In the genomic region with DNA sequence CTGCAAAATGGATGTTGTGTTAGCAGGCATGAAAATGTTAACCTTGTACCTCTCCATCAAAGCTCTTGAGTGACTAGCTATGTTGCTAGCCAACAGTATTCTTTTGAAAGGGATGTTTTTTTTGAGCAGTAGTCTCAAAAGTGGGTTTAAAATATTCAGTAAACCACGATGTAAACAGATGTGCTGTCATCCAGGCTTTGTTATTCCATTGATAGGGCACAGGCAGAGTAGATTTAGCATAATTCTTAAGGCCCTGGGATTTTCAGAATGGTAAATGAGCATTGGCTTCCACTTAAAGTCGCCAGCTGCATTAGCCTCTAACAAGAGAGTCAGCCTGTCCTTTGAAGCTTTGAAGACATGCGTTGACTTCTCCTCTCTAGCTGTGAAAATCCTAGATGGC, we compare ENCODE assay signal across 29 cellular contexts. TPM values are rescaled to one million over a fixed set of nuclear protein-coding genes. Genes with fewer than 3 reads are reported as not detected.
A peak's percentile ranks its signal among the peaks of the same experiment; 100 is the strongest.
DNase-seq lines count a peak whose midpoint lies in the region; ATAC-seq, FAIRE-seq and TF ChIP-seq lines count a peak whose summit lies in the region.
"Had no signal": no experiment of that assay in that cellular context is flagged by ENCODE, and none has a peak within 500 bp of the region (broad histone marks: within the 10 kb centered on the region; RNA-seq: fewer than 3 reads in every experiment).

No MANE protein-coding gene starts in this region.

- H2AK5ac ChIP-seq in mesenchymal stem cell (ENCODE audit: low read length, severe bottlenecking), result no peak overlapping the region

- no peaks in the 10 kb centered on the region for H3K9me3 ChIP-seq in mammary epithelial cell (replicated peaks; ENCODE audit: insufficient read depth, low read length)
- no peaks in the 10 kb centered on the region; the same call in 2 of the 3 replicates for H3K9me3 ChIP-seq in GM12878 (replicated peaks; ENCODE audit: control insufficient read depth, insufficient read depth, low read length)
- H3K9me3 ChIP-seq in mesenchymal stem cell (ENCODE audit: control insufficient read depth, low read length), result no peaks in the 10 kb centered on the region
- H3K9me3 ChIP-seq in thoracic aorta, result no peaks in the 10 kb centered on the region
- H3K9me3 ChIP-seq: MG63 had no signal

- no peak overlapping the region for H3K14ac ChIP-seq in mesenchymal stem cell (ENCODE audit: low read length in 2 of 2)

- H2BK12ac ChIP-seq in mesenchymal stem cell (ENCODE audit: low read length in 2 of 2), result no peak overlapping the region

- H4K91ac ChIP-seq in mesenchymal stem cell (ENCODE audit: low read length), result no peak overlapping the region

- no peak overlapping the region for H3K18ac ChIP-seq in mesenchymal stem cell (ENCODE audit: low read depth in 1 of 2, low read length in 2 of 2)

- H2BK5ac ChIP-seq in mesenchymal stem cell (ENCODE audit: low read depth, low read length, poor library complexity, severe bottlenecking), result no peak overlapping the region

- DNase-seq in MCF 10A (ENCODE audit: unreplicated experiment) (no peak), mammary epithelial cell (no peak), GM12878 (ENCODE audit: low read depth, low spot score) (no peak), mesenchymal stem cell (peak; percentile 52), thoracic aorta (ENCODE audit: low spot score) (no peak), GM03348 (ENCODE audit: low spot score) (no peak)
- DNase-seq: CD8-positive, alpha-beta T cell; DMS 273 treated with DMSO at 0.1 percent for 48 hours; DMS79; EL; GDM1; Karpas-422; MG63; NCI-H1105 treated with DMSO at 0.1 percent for 48 hours; NCI-H146; NCI-H1930; NCI-H446; NCI-H524 treated with DMSO at 0.1 percent for 48 hours; NCI-H774; SIG-M5; SW 1271 had no signal

- H2AFZ ChIP-seq in mammary epithelial cell (ENCODE audit: low read depth, low read length) (no peak overlapping the region), GM12878 (ENCODE audit: control insufficient read depth, low read depth, low read length) (no peak overlapping the region), mesenchymal stem cell (ENCODE audit: low read depth, low read length) (no peak overlapping the region)

- no peak for TF ChIP-seq RAD21 in GM12878 (IDR thresholded peaks at IDR 0.05; ENCODE audit: insufficient read depth, low read depth, low read length)

- POLR2A ChIA-PET in MCF 10A (lab: Yijun Ruan, JAX) (no interaction called here), GM12878 (lab: Charles Lee) (no interaction called here)

- no peaks in the 10 kb centered on the region for H4K20me1 ChIP-seq in mammary epithelial cell (ENCODE audit: insufficient read depth, low read length)
- H4K20me1 ChIP-seq in GM12878 (ENCODE audit: control insufficient read depth, insufficient read depth), result no peaks in the 10 kb centered on the region

- no peak for TF ChIP-seq EP300 in GM12878 (IDR thresholded peaks at IDR 0.05; ENCODE audit: borderline replicate concordance in 1 of 2, control insufficient read depth in 1 of 2, low read depth in 2 of 2, low read length in 2 of 2)

- intact Hi-C loops in MCF 10A (cut with micrococcal nuclease) (no loop called here), mammary epithelial cell (cut with micrococcal nuclease) (no loop called here), GM12878 (cut with micrococcal nuclease; ENCODE audit: unreplicated experiment) (no loop called here)

- peaks cover 24% of the 10 kb centered on the region for H3K36me3 Mint-ChIP-seq in MCF 10A (ENCODE audit: insufficient read depth, unreplicated experiment)
- H3K36me3 Mint-ChIP-seq: CD8-positive, alpha-beta T cell had no signal

- ATAC-seq in GM12878 (no peak), thoracic aorta (ENCODE audit: insufficient number of reproducible peaks, low FRiP score, low read depth) (no peak), GM21423 (IDR thresholded peaks at IDR 0.05; ENCODE audit: unreplicated experiment) (no peak), HG03108 (IDR thresholded peaks at IDR 0.05; ENCODE audit: unreplicated experiment) (no peak)
- ATAC-seq: CD8-positive, alpha-beta T cell had no signal

- H3K9me3 Mint-ChIP-seq in MCF 10A (ENCODE audit: unreplicated experiment), result no peaks in the 10 kb centered on the region
- H3K9me3 Mint-ChIP-seq: CD8-positive, alpha-beta T cell had no signal

- H2BK15ac ChIP-seq in mesenchymal stem cell (ENCODE audit: low read depth, poor library complexity, severe bottlenecking), result no peak overlapping the region

- H3K27ac ChIP-seq in mammary epithelial cell (ENCODE audit: insufficient read depth, low read depth, low read length) (no peak overlapping the region), GM12878 (ENCODE audit: control insufficient read depth, insufficient read depth) (no peak overlapping the region), mesenchymal stem cell (ENCODE audit: low read length, poor library complexity, severe bottlenecking) (peak overlapping the region; percentile 80), thoracic aorta (peak overlapping the region; percentile 58 to 69)
- H3K27ac ChIP-seq: 22Rv1, C4-2B, SK-N-MC had no signal

- H3K79me2 ChIP-seq in mammary epithelial cell (ENCODE audit: insufficient read depth, low read length) (peaks cover 28% of the 10 kb centered on the region), GM12878 (ENCODE audit: control insufficient read depth, insufficient read depth, low read length) (no peaks in the 10 kb centered on the region)

- no peak overlapping the region for H3K4me2 ChIP-seq in mammary epithelial cell (ENCODE audit: insufficient read depth, low read depth, low read length)
- H3K4me2 ChIP-seq in GM12878 (ENCODE audit: control insufficient read depth, insufficient read depth), result no peak overlapping the region
- H3K4me2 ChIP-seq in mesenchymal stem cell (ENCODE audit: low read length, poor library complexity, severe bottlenecking), result no peak overlapping the region

- in situ Hi-C loops in mammary epithelial cell (cut with MboI; ENCODE audit: low sequenced_read_pairs in 2 of 2) (no loop called here), GM12878 (cut with MboI) (no loop called here)

- H3K4me1 ChIP-seq in mammary epithelial cell (ENCODE audit: insufficient read depth, low read length) (no peaks in the 10 kb centered on the region), GM12878 (ENCODE audit: control insufficient read depth, insufficient read depth, low read length) (0 out of 2 replicates have a peak, but pooled peaks cover 2% of the 10 kb centered on the region), mesenchymal stem cell (ENCODE audit: control insufficient read depth, insufficient read depth, low read depth, low read length) (peaks cover 10% of the 10 kb centered on the region), thoracic aorta (ENCODE audit: control insufficient read depth in 1 of 2, low read depth in 2 of 2) (peaks cover 30 to 66% of the 10 kb centered on the region in 2 donors)

- BruUV-seq in MCF 10A (replicated peaks; lab: Mats Ljungman, UMichigan), result no TSS peak
- BruUV-seq in mammary epithelial cell (replicated peaks; lab: Mats Ljungman, UMichigan), result no TSS peak
- no TSS peak for BruUV-seq in GM12878 (replicated peaks; lab: Mats Ljungman, UMichigan)

- no peaks in the 10 kb centered on the region for H3K27me3 Mint-ChIP-seq in MCF 10A (ENCODE audit: insufficient read depth, unreplicated experiment)

- TF ChIP-seq POLR2A in GM12878 (IDR thresholded peaks at IDR 0.05; ENCODE audit: low read depth, low read length), result no peak

- no peak overlapping the region for H2BK120ac ChIP-seq in mesenchymal stem cell (ENCODE audit: low read depth, low read length)

- H3K27me3 ChIP-seq in mammary epithelial cell (ENCODE audit: insufficient read depth, low read length) (no peaks in the 10 kb centered on the region), GM12878 (replicated peaks in 1 of 2; ENCODE audit: control insufficient read depth in 2 of 2, insufficient read depth in 2 of 2, low read length in 1 of 2) (no peaks in the 10 kb centered on the region; a peak in 2 of 4 replicates), mesenchymal stem cell (ENCODE audit: control insufficient read depth in 1 of 2, insufficient read depth in 1 of 2, low read length in 2 of 2) (no peaks in the 10 kb centered on the region), thoracic aorta (replicated peaks; ENCODE audit: insufficient read depth) (no peaks in the 10 kb centered on the region)
- H3K27me3 ChIP-seq: MG63 had no signal

- no peak overlapping the region for H3K4ac ChIP-seq in mesenchymal stem cell (ENCODE audit: low read depth in 1 of 2, low read length in 2 of 2)

- TF ChIP-seq CTCF in MCF 10A (IDR thresholded peaks at IDR 0.05; ENCODE audit: unreplicated experiment) (no peak), mammary epithelial cell (conservative IDR thresholded peaks at IDR 0.05 in 1 of 2, IDR thresholded peaks at IDR 0.05 in 1 of 2; ENCODE audit: extremely low read depth in 1 of 2, insufficient read depth in 1 of 2, low read depth in 1 of 2, low read length in 2 of 2) (no peak), GM12878 (IDR thresholded peaks at IDR 0.05 in 2 of 3, conservative IDR thresholded peaks at IDR 0.05 in 1 of 3; ENCODE audit: control insufficient read depth in 2 of 3, extremely low read depth in 1 of 3, insufficient read depth in 1 of 3, low read depth in 3 of 3, low read length in 3 of 3) (no peak), thoracic aorta (IDR thresholded peaks at IDR 0.05) (no peak)

- peaks cover 15% of the 10 kb centered on the region for H3K4me1 Mint-ChIP-seq in MCF 10A (ENCODE audit: insufficient read depth, unreplicated experiment)
- H3K4me1 Mint-ChIP-seq: B cell had no signal

- SMC1A ChIA-PET in GM12878 (lab: Charles Lee; ENCODE audit: uncharacterized antibody, unreplicated experiment), result interaction anchor here (0.9 to 1.8 kb wide), 3 partner anchors 12 to 68 kb away, joined by 3 to 4 read pairs (median 4); no protein-coding TSS in a partner anchor

- peak overlapping the region; percentile 61 for H3K27ac Mint-ChIP-seq in MCF 10A (ENCODE audit: low read depth, unreplicated experiment)
- H3K27ac Mint-ChIP-seq: B cell; CD8-positive, alpha-beta T cell had no signal

- no peak overlapping the region for H3K4me3 ChIP-seq in mammary epithelial cell (replicated peaks in 1 of 3; ENCODE audit: insufficient read depth in 1 of 3, low read depth in 2 of 3, low read length in 3 of 3)
- H3K4me3 ChIP-seq in GM12878, result no peak overlapping the region
- no peak overlapping the region for H3K4me3 ChIP-seq in mesenchymal stem cell (ENCODE audit: insufficient read depth in 1 of 2, low read depth in 1 of 2, low read length in 2 of 2)
- no peak overlapping the region for H3K4me3 ChIP-seq in thoracic aorta
- H3K4me3 ChIP-seq: MG63, SK-N-MC had no signal

- no peak overlapping the region for H3K9ac ChIP-seq in mammary epithelial cell (ENCODE audit: insufficient read depth, low read length)
- no peak overlapping the region for H3K9ac ChIP-seq in GM12878 (ENCODE audit: control insufficient read depth, insufficient read depth, low read length)
- H3K9ac ChIP-seq in mesenchymal stem cell (ENCODE audit: low read length), result no peak overlapping the region

- RAD21 ChIA-PET in GM12878 (lab: Charles Lee; ENCODE audit: unreplicated experiment), result no interaction called here

- FAIRE-seq in GM12878 (lab: Jason Lieb, UNC), result peak; percentile 7
- FAIRE-seq: GM18507, H54 had no signal

- H3K36me3 ChIP-seq in mammary epithelial cell (ENCODE audit: insufficient read depth, low read length) (peaks cover 1% of the 10 kb centered on the region), GM12878 (ENCODE audit: control insufficient read depth in 2 of 2, insufficient read depth in 2 of 2, low read length in 1 of 2) (no peaks in the 10 kb centered on the region), mesenchymal stem cell (ENCODE audit: control insufficient read depth in 1 of 2, insufficient read depth in 2 of 2, low read depth in 1 of 2, low read length in 2 of 2) (peaks cover 13 to 25% of the 10 kb centered on the region in 2 experiments), thoracic aorta (no peaks in the 10 kb centered on the region)

- dilution Hi-C loops in mammary epithelial cell (cut with HindIII; ENCODE audit: low sequenced_read_pairs), result no loop called here

- H3K79me1 ChIP-seq in mesenchymal stem cell (replicated peaks; ENCODE audit: low read length, poor library complexity, severe bottlenecking), result peaks cover 9% of the 10 kb centered on the region

- H3K23ac ChIP-seq in mesenchymal stem cell (ENCODE audit: low read length in 2 of 2), result no peak overlapping the region

- CTCF ChIA-PET in MCF 10A (lab: Yijun Ruan, JAX), result interaction anchor here (0.6 to 2.0 kb wide), 5 partner anchors 9 to 81 kb away, joined by 3 to 4 read pairs (median 3); no protein-coding TSS in a partner anchor
- CTCF ChIA-PET in mammary epithelial cell (lab: Charles Lee; ENCODE audit: low non-redundant PET), result no interaction called here
- CTCF ChIA-PET in GM12878 (lab: Yijun Ruan, JAX), result interaction anchor here (0.6 to 0.9 kb wide), 2 partner anchors 89 to 1626 kb away, joined by 3 read pairs; no protein-coding TSS in a partner anchor

- no peak overlapping the region for H4K8ac ChIP-seq in mesenchymal stem cell (ENCODE audit: low read length)

- H3K4me3 Mint-ChIP-seq in MCF 10A (ENCODE audit: unreplicated experiment), result no peak overlapping the region
- H3K4me3 Mint-ChIP-seq: B cell; CD8-positive, alpha-beta T cell had no signal

- WGBS in mammary epithelial cell (ENCODE audit: low coverage, missing lambda C conversion rate), result 97% methylated on average over 3 of the region's 3 CpGs
- WGBS in GM12878 (ENCODE audit: insufficient coverage, insufficient replicate concordance, low lambda C conversion rate, missing lambda C conversion rate), result 67% methylated on average over 3 of the region's 3 CpGs
- 53% methylated on average over 3 of the region's 3 CpGs for WGBS in mesenchymal stem cell

RNA-seq across cellular contexts. Expression of a gene that starts 18.4 kb away (rescaled TPM):
- total RNA-seq in MCF 10A (2022) (132 and 134 TPM in 2 replicates), mammary epithelial cell (10 to 100 TPM; 17.3 to 30.6 TPM), GM12878 (2014; rRNA removed) (0.51 and 0.76 TPM in 2 replicates), GM12878 (2014; rRNA removed; fragmentation: Illumina TruSeq; extraction: Trizol) (0.69 and 0.72 TPM in 2 replicates), GM12878 (2021) (1.5 and 1.7 TPM in 2 replicates), thoracic aorta (10 to 100 TPM; 25.5 to 50.2 TPM)
- polyA plus RNA-seq in mammary epithelial cell (3.7 TPM), GM12878 (2011; rRNA removed) (0.14 and 0.16 TPM in 2 replicates), GM12878 (2014; fragmentation: Illumina TruSeq; extraction: Trizol) (0.63 and 0.68 TPM in 2 replicates), GM12878 (2014; fragmentation: Nextera tagmentation; extraction: Ambion mirVana) (under 1 TPM; 0.13 to 0.22 TPM), GM12878 (2014; rRNA removed) (0.28 and 0.91 TPM in 2 replicates), GM12878 (2016; fragmentation: Nextera tagmentation; extraction: Ambion mirVana) (under 1 TPM; 0.20 to 0.21 TPM)
- 7.7 TPM for polyA minus RNA-seq in mammary epithelial cell
- total RNA-seq in GM12878 (2013; cell fraction: nucleolus; rRNA removed), result not detected in 2 replicates
- polyA plus RNA-seq in GM12878 (2011; ENCODE audit: low read depth), result 0.54 TPM
- 0.04 and 0.05 TPM in 2 replicates for polyA plus RNA-seq in GM12878 (2011; cell fraction: cytosol; rRNA removed)
- polyA plus RNA-seq in GM12878 (2011; cell fraction: nucleus; rRNA removed), result 0.03 and 0.10 TPM in 2 replicates
- polyA plus RNA-seq in GM12878 (2012), result 0.65 and 0.92 TPM in 2 replicates
- 0.05 and 0.51 TPM in 2 replicates for polyA minus RNA-seq in GM12878 (2011; rRNA and poly(A)+ RNA removed)
- polyA minus RNA-seq in GM12878 (2011; cell fraction: cytosol; rRNA and poly(A)+ RNA removed), result 0.21 TPM in 1 of 2 replicates, not detected in the other
- under 0.01 and 0.10 TPM in 2 replicates for polyA minus RNA-seq in GM12878 (2011; cell fraction: nucleus; rRNA and poly(A)+ RNA removed)
- 10.4 TPM for polyA plus RNA-seq in mesenchymal stem cell (2013, experiment 1 of 2)
- 10.7 TPM for polyA plus RNA-seq in mesenchymal stem cell (2013, experiment 2 of 2)
- total RNA-seq: B cell; CD8-positive, alpha-beta T cell had no signal

Comparison
In these comparisons a context has a peak if more than half of its experiments do, and no peak if none do; other contexts are left out.
1. H3K27ac ChIP-seq: peak in mesenchymal stem cell (single experiment) and thoracic aorta (2 of 2); none in mammary epithelial cell (single experiment) and GM12878 (single experiment).
2. RNA of a gene that starts 18.4 kb away (total RNA-seq): 132 to 134 TPM in MCF 10A, 25.5 to 50.2 TPM in thoracic aorta and 17.3 to 30.6 TPM in mammary epithelial cell; 0.51 to 1.7 TPM in GM12878; every median in the first group is over 4 times any median in the second.